In genomic region chr6:85127696-85128225, GRCh38 we compare ENCODE assay signal across 1 cellular context.
TF ChIP-seq lines count a peak whose summit lies in the region.

No MANE protein-coding gene starts in this region.

TF ChIP-seq in GM23338, 12 proteins besides CTCF, POLR2A, EP300 and RAD21 (continued from another document):
- TF ChIP-seq ZNF462 (CRISPR knock-in tag; IDR thresholded peaks at IDR 0.05) (no peak), ZNF114 (CRISPR knock-in tag; IDR thresholded peaks at IDR 0.05) (no peak), ETS1 (IDR thresholded peaks at IDR 0.05) (no peak)
